11 cellular contexts compared by ENCODE assay signal in genomic region chr16:85755929-85756768, GRCh38. TPM values are rescaled to one million over a fixed set of nuclear protein-coding genes. Genes with fewer than 3 reads are reported as not detected.
DNase-seq lines count a peak whose midpoint lies in the region; ATAC-seq and TF ChIP-seq lines count a peak whose summit lies in the region.
"Had no signal": no experiment of that assay in that cellular context is flagged by ENCODE, and none has a peak within 500 bp of the region (broad histone marks: within the 10 kb centered on the region; RNA-seq: fewer than 3 reads in every experiment).

No MANE protein-coding gene starts in this region.

- H3K4me3 ChIP-seq in endodermal cell (ENCODE audit: low read length): no peak overlapping the region
- no peak overlapping the region for H3K4me3 ChIP-seq in trophoblast cell (ENCODE audit: low read depth, low read length)
- H3K4me3 ChIP-seq: thoracic aorta had no signal

- DNase-seq in GM13976 (ENCODE audit: low spot score): peak; percentile 80
- peak; percentile 55 for DNase-seq in endodermal cell
- no peak for DNase-seq in trophoblast cell
- DNase-seq in AG08396 (ENCODE audit: low spot score): no peak
- DNase-seq in activated CD4-positive, alpha-beta T cell treated with anti-CD3 and anti-CD28 coated beads for 48 hours: no peak
- no peak for DNase-seq in left ventricle myocardium superior
- DNase-seq: DMS53, kidney glomerular epithelial cell had no signal

- H2BK120ac ChIP-seq in trophoblast cell (ENCODE audit: insufficient read depth, low read length, poor library complexity): no peak overlapping the region

- no peaks in the 10 kb centered on the region for H3K9me3 ChIP-seq in endodermal cell (ENCODE audit: control insufficient read depth, low read length)
- peaks cover 3% of the 10 kb centered on the region for H3K9me3 ChIP-seq in trophoblast cell (ENCODE audit: insufficient read depth, low read depth, low read length)
- H3K9me3 ChIP-seq: thoracic aorta had no signal

- H3K4ac ChIP-seq in trophoblast cell (ENCODE audit: low read depth, low read length): no peak overlapping the region

- H4K12ac ChIP-seq in trophoblast cell (ENCODE audit: low read depth, low read length): no peak overlapping the region

- H2BK12ac ChIP-seq in trophoblast cell (ENCODE audit: low read length): no peak overlapping the region

- no peak overlapping the region for H3K23ac ChIP-seq in trophoblast cell (ENCODE audit: low read length)

- H3K36me3 Mint-ChIP-seq in endodermal cell (ENCODE audit: low read depth): no peaks in the 10 kb centered on the region

- no peak overlapping the region for H3K14ac ChIP-seq in trophoblast cell (ENCODE audit: low read length)

- H2AFZ ChIP-seq in trophoblast cell (ENCODE audit: insufficient read depth, low read length, poor library complexity): no peak overlapping the region

- H3K4me1 Mint-ChIP-seq in endodermal cell: peaks cover 9% of the 10 kb centered on the region

- no peak overlapping the region for H3K27ac Mint-ChIP-seq in endodermal cell

- no peak overlapping the region for H3K4me3 Mint-ChIP-seq in endodermal cell

- H3K9me3 Mint-ChIP-seq in endodermal cell: no peaks in the 10 kb centered on the region

- no peak for TF ChIP-seq CTCF in GM13976 (IDR thresholded peaks at IDR 0.05; ENCODE audit: borderline replicate concordance, control extremely low read depth, extremely low read depth, insufficient read depth, missing control alignments)
- no peak for TF ChIP-seq CTCF in endodermal cell (conservative IDR thresholded peaks at IDR 0.05)

- no peak overlapping the region for H4K91ac ChIP-seq in trophoblast cell (ENCODE audit: low read depth, low read length)

- H3K36me3 ChIP-seq in endodermal cell (ENCODE audit: control insufficient read depth, insufficient read depth, low read length) (no peaks in the 10 kb centered on the region), trophoblast cell (ENCODE audit: control insufficient read depth in 1 of 2, insufficient read depth in 2 of 2, low read length in 2 of 2) (no peaks in the 10 kb centered on the region)
- H3K36me3 ChIP-seq: thoracic aorta had no signal

- peaks cover 2% of the 10 kb centered on the region for H3K79me1 ChIP-seq in trophoblast cell (ENCODE audit: low read length)

- peaks cover 20% of the 10 kb centered on the region for H3K27me3 Mint-ChIP-seq in endodermal cell (ENCODE audit: insufficient read depth)

- intact Hi-C loops in left ventricle myocardium superior (cut with micrococcal nuclease): no loop called here

- H3K4me2 ChIP-seq in trophoblast cell (ENCODE audit: low read length): no peak overlapping the region

- H3K27ac ChIP-seq in endodermal cell (ENCODE audit: low read depth, low read length): no peak overlapping the region
- H3K27ac ChIP-seq in trophoblast cell (ENCODE audit: low read depth, low read length): no peak overlapping the region
- H3K27ac ChIP-seq: thoracic aorta had no signal

- no peaks in the 10 kb centered on the region for H3K79me2 ChIP-seq in trophoblast cell (ENCODE audit: control insufficient read depth, insufficient read depth, low read length, poor library complexity)

- H2BK5ac ChIP-seq in trophoblast cell (ENCODE audit: low read depth, low read length, poor library complexity): no peak overlapping the region

- H3K9ac ChIP-seq in endodermal cell (ENCODE audit: extremely low read depth, low read length, poor library complexity, severe bottlenecking) (no peak overlapping the region), trophoblast cell (ENCODE audit: low read length) (no peak overlapping the region)

- no peak overlapping the region for H2AK5ac ChIP-seq in trophoblast cell (ENCODE audit: low read length)

- WGBS in endodermal cell (ENCODE audit: insufficient coverage in 1 of 2, insufficient read length in 1 of 2), 2 experiments: 80 to 84% methylated on average over 20 to 25 of the region's 25 CpGs
- no CpG with 5 or more reads among the region's 25 CpGs for WGBS in trophoblast cell (ENCODE audit: extremely low coverage, insufficient coverage, insufficient read length)

- H3K27me3 ChIP-seq in endodermal cell (ENCODE audit: control insufficient read depth, insufficient read depth, low read length, poor library complexity, severe bottlenecking) (peaks cover 17% of the 10 kb centered on the region), trophoblast cell (ENCODE audit: insufficient read depth, low read length) (no peaks in the 10 kb centered on the region)

- peaks cover 5% of the 10 kb centered on the region for H3K4me1 ChIP-seq in endodermal cell (ENCODE audit: control insufficient read depth, insufficient read depth, low read length)
- peaks cover 4 to 12% of the 10 kb centered on the region in 2 experiments for H3K4me1 ChIP-seq in trophoblast cell (ENCODE audit: control insufficient read depth in 1 of 2, insufficient read depth in 2 of 2, low read length in 2 of 2)

- no peak overlapping the region for H4K8ac ChIP-seq in trophoblast cell (ENCODE audit: low read depth, low read length)

- no peak overlapping the region for H3K18ac ChIP-seq in trophoblast cell (ENCODE audit: low read length)

- in situ Hi-C loops in GM13976 (cut with MboI; ENCODE audit: low sequenced_read_pairs, unreplicated experiment): no loop called here

- ATAC-seq in GM21390 (IDR thresholded peaks at IDR 0.05; ENCODE audit: unreplicated experiment): peak; percentile 48
- peak; percentile 45 for ATAC-seq in HG03280 (IDR thresholded peaks at IDR 0.05; ENCODE audit: unreplicated experiment)
- no peak for ATAC-seq in left ventricle myocardium superior

RNA-seq across cellular contexts. Expression of gene C16orf74, which starts 5.3 kb away (rescaled TPM):
- total RNA-seq in endodermal cell: 1 to 10 TPM; 3.6 to 7.4 TPM
- 1.7 TPM for polyA plus RNA-seq in endodermal cell (2013, experiment 1 of 2)
- 2.0 TPM for polyA plus RNA-seq in endodermal cell (2013, experiment 2 of 2)
- polyA plus RNA-seq in trophoblast cell (2013): 23.7 and 24.1 TPM in 2 replicates
- 1.7 TPM for total RNA-seq in left ventricle myocardium superior

RNA-seq across cellular contexts. Expression of gene EMC8, which starts 43.2 kb away (rescaled TPM):
- total RNA-seq in endodermal cell (10 to 100 TPM; 60.1 to 67.6 TPM), left ventricle myocardium superior (25.4 TPM)
- 39.9 TPM for polyA plus RNA-seq in endodermal cell (2013, experiment 1 of 2)
- 37.1 TPM for polyA plus RNA-seq in endodermal cell (2013, experiment 2 of 2)
- 26.2 and 26.6 TPM in 2 replicates for polyA plus RNA-seq in trophoblast cell (2013)

RNA-seq across cellular contexts. Expression of gene COX4I1, which starts 43.3 kb away (rescaled TPM):
- total RNA-seq in endodermal cell (100 to 1,000 TPM; 436 to 471 TPM), left ventricle myocardium superior (2,116 TPM)
- polyA plus RNA-seq in endodermal cell (2013, experiment 1 of 2): 553 TPM
- polyA plus RNA-seq in endodermal cell (2013, experiment 2 of 2): 508 TPM
- 813 and 830 TPM in 2 replicates for polyA plus RNA-seq in trophoblast cell (2013)

Comparison
In these comparisons a context has a peak if more than half of its experiments do, and no peak if none do; other contexts are left out.
1. DNase-seq: peak in GM13976 (single experiment) and endodermal cell (single experiment); none in trophoblast cell (0 of 2), AG08396 (single experiment), activated CD4-positive, alpha-beta T cell treated with anti-CD3 and anti-CD28 coated beads for 48 hours (single experiment) and left ventricle myocardium superior (single experiment).